ENCODE assay signal across 1 cellular context in genomic region chr17:47935961-47936360, GRCh38.
TF ChIP-seq lines count a peak whose summit lies in the region.

No MANE protein-coding gene starts in this region.

TF ChIP-seq in K562, 482 proteins besides CTCF, POLR2A, EP300 and RAD21 (continues in another document):
- no peak for TF ChIP-seq SMAD2 (IDR thresholded peaks at IDR 0.05; ENCODE audit: low read depth, low read length)
- TF ChIP-seq, protein P1, sequence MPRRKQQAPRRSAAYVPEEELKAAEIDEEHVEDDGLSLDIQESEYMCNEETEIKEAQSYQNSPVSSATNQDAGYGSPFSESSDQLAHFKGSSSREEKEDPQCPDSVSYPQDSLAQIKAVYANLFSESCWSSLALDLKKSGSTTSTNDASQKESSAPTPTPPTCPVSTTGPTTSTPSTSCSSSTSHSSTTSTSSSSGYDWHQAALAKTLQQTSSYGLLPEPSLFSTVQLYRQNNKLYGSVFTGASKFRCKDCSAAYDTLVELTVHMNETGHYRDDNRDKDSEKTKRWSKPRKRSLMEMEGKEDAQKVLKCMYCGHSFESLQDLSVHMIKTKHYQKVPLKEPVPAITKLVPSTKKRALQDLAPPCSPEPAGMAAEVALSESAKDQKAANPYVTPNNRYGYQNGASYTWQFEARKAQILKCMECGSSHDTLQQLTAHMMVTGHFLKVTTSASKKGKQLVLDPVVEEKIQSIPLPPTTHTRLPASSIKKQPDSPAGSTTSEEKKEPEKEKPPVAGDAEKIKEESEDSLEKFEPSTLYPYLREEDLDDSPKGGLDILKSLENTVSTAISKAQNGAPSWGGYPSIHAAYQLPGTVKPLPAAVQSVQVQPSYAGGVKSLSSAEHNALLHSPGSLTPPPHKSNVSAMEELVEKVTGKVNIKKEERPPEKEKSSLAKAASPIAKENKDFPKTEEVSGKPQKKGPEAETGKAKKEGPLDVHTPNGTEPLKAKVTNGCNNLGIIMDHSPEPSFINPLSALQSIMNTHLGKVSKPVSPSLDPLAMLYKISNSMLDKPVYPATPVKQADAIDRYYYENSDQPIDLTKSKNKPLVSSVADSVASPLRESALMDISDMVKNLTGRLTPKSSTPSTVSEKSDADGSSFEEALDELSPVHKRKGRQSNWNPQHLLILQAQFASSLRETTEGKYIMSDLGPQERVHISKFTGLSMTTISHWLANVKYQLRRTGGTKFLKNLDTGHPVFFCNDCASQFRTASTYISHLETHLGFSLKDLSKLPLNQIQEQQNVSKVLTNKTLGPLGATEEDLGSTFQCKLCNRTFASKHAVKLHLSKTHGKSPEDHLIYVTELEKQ (CRISPR knock-in tag; IDR thresholded peaks at IDR 0.05): no peak
- no peak for TF ChIP-seq ZNF24 (IDR thresholded peaks at IDR 0.05)
- TF ChIP-seq FUS (optimal IDR thresholded peaks at IDR 0.05; ENCODE audit: low read depth, low read length): no peak
- no peak for TF ChIP-seq ZC3H8 (IDR thresholded peaks at IDR 0.05)
- no peak for TF ChIP-seq ADNP (tag; IDR thresholded peaks at IDR 0.05)
- TF ChIP-seq, protein P2, sequence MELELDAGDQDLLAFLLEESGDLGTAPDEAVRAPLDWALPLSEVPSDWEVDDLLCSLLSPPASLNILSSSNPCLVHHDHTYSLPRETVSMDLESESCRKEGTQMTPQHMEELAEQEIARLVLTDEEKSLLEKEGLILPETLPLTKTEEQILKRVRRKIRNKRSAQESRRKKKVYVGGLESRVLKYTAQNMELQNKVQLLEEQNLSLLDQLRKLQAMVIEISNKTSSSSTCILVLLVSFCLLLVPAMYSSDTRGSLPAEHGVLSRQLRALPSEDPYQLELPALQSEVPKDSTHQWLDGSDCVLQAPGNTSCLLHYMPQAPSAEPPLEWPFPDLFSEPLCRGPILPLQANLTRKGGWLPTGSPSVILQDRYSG (tag; conservative IDR thresholded peaks at IDR 0.05; ENCODE audit: low read depth): no peak
- TF ChIP-seq ZNF639 (CRISPR knock-in tag; conservative IDR thresholded peaks at IDR 0.05 in 1 of 2, IDR thresholded peaks at IDR 0.05 in 1 of 2): no peak
- TF ChIP-seq PHB (CRISPR knock-in tag; IDR thresholded peaks at IDR 0.05): no peak
- TF ChIP-seq TCF3 (CRISPR knock-in tag; IDR thresholded peaks at IDR 0.05): peak; percentile 85
- TF ChIP-seq ATF1 (CRISPR knock-in tag; IDR thresholded peaks at IDR 0.05): no peak
- no peak for TF ChIP-seq ATF1 (tag; IDR thresholded peaks at IDR 0.05)
- TF ChIP-seq ZNF3 (CRISPR knock-in tag; IDR thresholded peaks at IDR 0.05): no peak
- TF ChIP-seq ZZZ3 (IDR thresholded peaks at IDR 0.05): no peak
- TF ChIP-seq TEAD1 (CRISPR knock-in tag; IDR thresholded peaks at IDR 0.05): 0 out of 4 replicates have a peak, but pooled peaks of 1 of the 2 experiments have one; percentile 11
- TF ChIP-seq ZNF57 (CRISPR knock-in tag; IDR thresholded peaks at IDR 0.05): no peak
- no peak for TF ChIP-seq IRF2 (CRISPR knock-in tag; IDR thresholded peaks at IDR 0.05)
- peak; percentile 21 to 28; a peak in 1 of 4 replicates for TF ChIP-seq RCOR1 (IDR thresholded peaks at IDR 0.05; ENCODE audit: borderline replicate concordance in 1 of 2, low read depth in 2 of 2, low read length in 2 of 2)
- TF ChIP-seq ZFP1 (CRISPR knock-in tag; IDR thresholded peaks at IDR 0.05): no peak
- TF ChIP-seq DNMT1 (IDR thresholded peaks at IDR 0.05): no peak
- TF ChIP-seq FOSL1 (tag; conservative IDR thresholded peaks at IDR 0.05): peak; percentile 82
- TF ChIP-seq MAX (CRISPR knock-in tag; IDR thresholded peaks at IDR 0.05): peak; percentile 22; the same call in 1 of the 2 replicates
- TF ChIP-seq RNF2 (IDR thresholded peaks at IDR 0.05): peak; percentile 42; the same call in 1 of the 2 replicates
- TF ChIP-seq, protein P3, sequence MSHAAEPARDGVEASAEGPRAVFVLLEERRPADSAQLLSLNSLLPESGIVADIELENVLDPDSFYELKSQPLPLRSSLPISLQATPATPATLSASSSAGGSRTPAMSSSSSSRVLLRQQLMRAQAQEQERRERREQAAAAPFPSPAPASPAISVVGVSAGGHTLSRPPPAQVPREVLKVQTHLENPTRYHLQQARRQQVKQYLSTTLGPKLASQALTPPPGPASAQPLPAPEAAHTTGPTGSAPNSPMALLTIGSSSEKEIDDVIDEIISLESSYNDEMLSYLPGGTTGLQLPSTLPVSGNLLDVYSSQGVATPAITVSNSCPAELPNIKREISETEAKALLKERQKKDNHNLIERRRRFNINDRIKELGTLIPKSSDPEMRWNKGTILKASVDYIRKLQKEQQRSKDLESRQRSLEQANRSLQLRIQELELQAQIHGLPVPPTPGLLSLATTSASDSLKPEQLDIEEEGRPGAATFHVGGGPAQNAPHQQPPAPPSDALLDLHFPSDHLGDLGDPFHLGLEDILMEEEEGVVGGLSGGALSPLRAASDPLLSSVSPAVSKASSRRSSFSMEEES (CRISPR knock-in tag; IDR thresholded peaks at IDR 0.05): no peak
- no peak for TF ChIP-seq SMC3 (conservative IDR thresholded peaks at IDR 0.05; ENCODE audit: insufficient read depth, low read depth, low read length)
- no peak for TF ChIP-seq HDAC1 (IDR thresholded peaks at IDR 0.05)
- 0 out of 2 replicates have a peak, but pooled peaks have one; percentile 19 for TF ChIP-seq MYNN (IDR thresholded peaks at IDR 0.05)
- TF ChIP-seq MYNN (CRISPR knock-in tag; IDR thresholded peaks at IDR 0.05): no peak
- TF ChIP-seq RBM15 (IDR thresholded peaks at IDR 0.05; ENCODE audit: insufficient read depth, low read length): no peak
- TF ChIP-seq SMAD4 (CRISPR knock-in tag; conservative IDR thresholded peaks at IDR 0.05): no peak
- TF ChIP-seq PHF20 (IDR thresholded peaks at IDR 0.05; ENCODE audit: partially characterized antibody): no peak
- peak in 1 of 2 experiments; percentile 34; a peak in 1 of 4 replicates for TF ChIP-seq TBL1XR1 (IDR thresholded peaks at IDR 0.05; ENCODE audit: low read length in 2 of 2)
- TF ChIP-seq MTF1 (CRISPR knock-in tag; IDR thresholded peaks at IDR 0.05; ENCODE audit: borderline replicate concordance): no peak
- no peak for TF ChIP-seq DIDO1 (tag; IDR thresholded peaks at IDR 0.05; ENCODE audit: low read depth)
- TF ChIP-seq, protein P4, sequence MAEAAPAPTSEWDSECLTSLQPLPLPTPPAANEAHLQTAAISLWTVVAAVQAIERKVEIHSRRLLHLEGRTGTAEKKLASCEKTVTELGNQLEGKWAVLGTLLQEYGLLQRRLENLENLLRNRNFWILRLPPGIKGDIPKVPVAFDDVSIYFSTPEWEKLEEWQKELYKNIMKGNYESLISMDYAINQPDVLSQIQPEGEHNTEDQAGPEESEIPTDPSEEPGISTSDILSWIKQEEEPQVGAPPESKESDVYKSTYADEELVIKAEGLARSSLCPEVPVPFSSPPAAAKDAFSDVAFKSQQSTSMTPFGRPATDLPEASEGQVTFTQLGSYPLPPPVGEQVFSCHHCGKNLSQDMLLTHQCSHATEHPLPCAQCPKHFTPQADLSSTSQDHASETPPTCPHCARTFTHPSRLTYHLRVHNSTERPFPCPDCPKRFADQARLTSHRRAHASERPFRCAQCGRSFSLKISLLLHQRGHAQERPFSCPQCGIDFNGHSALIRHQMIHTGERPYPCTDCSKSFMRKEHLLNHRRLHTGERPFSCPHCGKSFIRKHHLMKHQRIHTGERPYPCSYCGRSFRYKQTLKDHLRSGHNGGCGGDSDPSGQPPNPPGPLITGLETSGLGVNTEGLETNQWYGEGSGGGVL (CRISPR knock-in tag; IDR thresholded peaks at IDR 0.05): no peak
- no peak for TF ChIP-seq GABPB1 (CRISPR knock-in tag; IDR thresholded peaks at IDR 0.05)
- TF ChIP-seq ZNF668 (CRISPR knock-in tag; IDR thresholded peaks at IDR 0.05): no peak
- TF ChIP-seq, protein P5, sequence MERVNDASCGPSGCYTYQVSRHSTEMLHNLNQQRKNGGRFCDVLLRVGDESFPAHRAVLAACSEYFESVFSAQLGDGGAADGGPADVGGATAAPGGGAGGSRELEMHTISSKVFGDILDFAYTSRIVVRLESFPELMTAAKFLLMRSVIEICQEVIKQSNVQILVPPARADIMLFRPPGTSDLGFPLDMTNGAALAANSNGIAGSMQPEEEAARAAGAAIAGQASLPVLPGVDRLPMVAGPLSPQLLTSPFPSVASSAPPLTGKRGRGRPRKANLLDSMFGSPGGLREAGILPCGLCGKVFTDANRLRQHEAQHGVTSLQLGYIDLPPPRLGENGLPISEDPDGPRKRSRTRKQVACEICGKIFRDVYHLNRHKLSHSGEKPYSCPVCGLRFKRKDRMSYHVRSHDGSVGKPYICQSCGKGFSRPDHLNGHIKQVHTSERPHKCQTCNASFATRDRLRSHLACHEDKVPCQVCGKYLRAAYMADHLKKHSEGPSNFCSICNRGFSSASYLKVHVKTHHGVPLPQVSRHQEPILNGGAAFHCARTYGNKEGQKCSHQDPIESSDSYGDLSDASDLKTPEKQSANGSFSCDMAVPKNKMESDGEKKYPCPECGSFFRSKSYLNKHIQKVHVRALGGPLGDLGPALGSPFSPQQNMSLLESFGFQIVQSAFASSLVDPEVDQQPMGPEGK (CRISPR knock-in tag; IDR thresholded peaks at IDR 0.05; ENCODE audit: borderline replicate concordance): no peak
- TF ChIP-seq, protein P6, sequence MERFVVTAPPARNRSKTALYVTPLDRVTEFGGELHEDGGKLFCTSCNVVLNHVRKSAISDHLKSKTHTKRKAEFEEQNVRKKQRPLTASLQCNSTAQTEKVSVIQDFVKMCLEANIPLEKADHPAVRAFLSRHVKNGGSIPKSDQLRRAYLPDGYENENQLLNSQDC (CRISPR knock-in tag; IDR thresholded peaks at IDR 0.05): no peak
- TF ChIP-seq U2AF2 (optimal IDR thresholded peaks at IDR 0.05; ENCODE audit: low read depth, low read length): no peak
- TF ChIP-seq, protein P7, sequence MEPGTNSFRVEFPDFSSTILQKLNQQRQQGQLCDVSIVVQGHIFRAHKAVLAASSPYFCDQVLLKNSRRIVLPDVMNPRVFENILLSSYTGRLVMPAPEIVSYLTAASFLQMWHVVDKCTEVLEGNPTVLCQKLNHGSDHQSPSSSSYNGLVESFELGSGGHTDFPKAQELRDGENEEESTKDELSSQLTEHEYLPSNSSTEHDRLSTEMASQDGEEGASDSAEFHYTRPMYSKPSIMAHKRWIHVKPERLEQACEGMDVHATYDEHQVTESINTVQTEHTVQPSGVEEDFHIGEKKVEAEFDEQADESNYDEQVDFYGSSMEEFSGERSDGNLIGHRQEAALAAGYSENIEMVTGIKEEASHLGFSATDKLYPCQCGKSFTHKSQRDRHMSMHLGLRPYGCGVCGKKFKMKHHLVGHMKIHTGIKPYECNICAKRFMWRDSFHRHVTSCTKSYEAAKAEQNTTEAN (CRISPR knock-in tag; IDR thresholded peaks at IDR 0.05): no peak
- no peak for TF ChIP-seq CCNT2 (IDR thresholded peaks at IDR 0.05; ENCODE audit: borderline replicate concordance, extremely low read depth, insufficient read length, low read depth, low read length)
- no peak for TF ChIP-seq ZMIZ1 (IDR thresholded peaks at IDR 0.05; ENCODE audit: low read depth in 2 of 2, low read length in 2 of 2)
- no peak for TF ChIP-seq ZNF239 (CRISPR knock-in tag; IDR thresholded peaks at IDR 0.05)
- TF ChIP-seq NFRKB (IDR thresholded peaks at IDR 0.05; ENCODE audit: low read depth): no peak
- TF ChIP-seq, protein P8, sequence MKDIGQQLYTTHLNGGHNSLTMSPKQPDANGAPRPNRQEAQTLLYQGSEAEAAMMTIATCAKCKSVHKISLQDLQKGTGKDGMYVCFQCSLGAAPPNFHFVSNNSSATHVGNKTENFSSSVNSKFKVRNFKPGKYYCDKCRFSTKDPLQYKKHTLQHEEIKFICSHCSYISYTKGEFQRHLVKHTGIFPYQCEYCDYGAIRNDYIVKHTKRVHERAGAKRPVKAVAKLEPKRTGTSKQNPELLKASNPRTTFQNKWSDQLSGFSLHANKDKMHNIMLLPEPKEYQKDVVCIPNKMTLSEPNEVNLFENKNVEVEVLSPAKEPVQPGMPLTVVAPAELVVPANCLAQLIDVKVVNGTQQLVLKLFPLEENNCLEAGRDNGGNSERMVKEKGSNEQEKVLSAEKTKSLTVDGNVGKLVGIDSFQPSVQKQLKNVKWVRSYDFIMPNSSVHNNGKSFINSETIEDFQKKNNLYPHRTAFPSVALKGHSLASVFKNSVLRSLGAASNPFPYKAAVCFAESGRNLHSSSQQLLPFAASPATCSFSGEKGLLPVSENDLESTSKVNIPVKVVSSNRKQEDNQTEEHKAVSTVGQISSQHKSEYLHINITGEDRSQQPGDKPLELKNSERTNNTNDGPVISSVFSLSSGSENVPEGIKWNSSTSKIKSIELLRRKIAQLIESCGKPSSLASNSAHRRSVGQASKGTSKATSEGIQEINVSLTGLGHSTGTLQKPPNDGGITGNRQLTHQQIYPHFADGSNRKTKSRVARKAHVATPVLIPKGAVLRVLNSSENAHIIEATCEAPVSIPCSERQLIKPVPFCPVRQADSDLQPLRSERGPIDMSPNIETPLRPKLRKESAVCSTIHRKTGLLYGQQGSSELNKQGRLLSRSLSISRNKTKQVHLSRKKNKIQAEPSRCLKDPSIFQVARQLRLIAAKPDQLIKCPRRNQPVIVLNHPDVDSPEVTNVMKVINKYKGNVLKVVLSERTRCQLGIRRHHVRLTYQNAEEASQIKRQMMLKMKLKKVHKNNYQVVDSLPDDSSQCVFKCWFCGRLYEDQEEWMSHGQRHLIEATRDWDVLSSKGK (CRISPR knock-in tag; IDR thresholded peaks at IDR 0.05): no peak
